In the genomic region with DNA sequence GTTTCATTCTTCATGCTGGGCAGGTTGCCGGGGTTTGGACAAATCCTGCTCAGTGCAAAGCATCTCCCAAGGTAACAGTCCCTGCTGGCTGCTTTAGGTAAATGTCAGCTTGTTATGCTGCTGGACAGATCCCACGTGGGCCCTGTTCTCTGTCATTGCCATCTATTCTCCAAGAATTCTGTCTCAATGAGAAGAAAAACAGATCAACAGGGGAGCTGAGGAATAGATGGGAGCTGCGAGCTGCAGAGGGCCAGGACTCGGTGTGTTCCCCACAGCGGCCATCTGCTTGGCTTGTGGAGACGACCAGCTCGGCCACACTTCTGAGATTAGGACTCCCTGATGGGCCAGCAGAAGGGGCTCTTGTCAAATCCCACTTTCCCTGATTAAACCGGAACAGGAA, we compare ENCODE assay signal across 24 cellular contexts.
"Had no signal": no experiment of that assay in that cellular context is flagged by ENCODE, and none has a peak within 500 bp of the region (broad histone marks: within the 10 kb centered on the region; RNA-seq: fewer than 3 reads in every experiment).

No MANE protein-coding gene starts in this region.

- H3K9me3 ChIP-seq: left ventricle myocardium inferior had no signal

- H3K9ac ChIP-seq: parathyroid adenoma had no signal

- H3K4me1 Mint-ChIP-seq: activated B cell treated with CpG ODN at 0.5 μM for 24 hours; activated CD4-positive, alpha-beta T cell treated with anti-CD3 and anti-CD28 coated beads for 36 hours; activated naive CD4-positive, alpha-beta T cell treated with anti-CD3 and anti-CD28 coated beads, Interleukin-2, amount 10 ng/mL, durations not matched to agents 7 days and 5 days; immature natural killer cell; nephron; stimulated activated memory B cell treated with anti-CD40 and anti-IgM and Interleukin-4, amounts not matched to agents 10 μg/mL and 1 μg/mL and 100 μg/mL, for 72 hours; T-cell had no signal

- H3K9me3 Mint-ChIP-seq: nephron had no signal

- H3K27ac Mint-ChIP-seq: activated B cell treated with CpG ODN at 0.5 μM for 24 hours; activated CD4-positive, alpha-beta T cell treated with anti-CD3 and anti-CD28 coated beads for 36 hours; activated naive CD4-positive, alpha-beta T cell treated with anti-CD3 and anti-CD28 coated beads, Interleukin-2, amount 10 ng/mL, durations not matched to agents 7 days and 5 days; dendritic cell treated with granulocyte-macrophage colony-stimulating factor and Interleukin-4, amounts not matched to agents 40 ng/mL and 50 ng/mL, for 4 days; immature natural killer cell; nephron; stimulated activated memory B cell treated with anti-CD40 and anti-IgM and Interleukin-4, amounts not matched to agents 10 μg/mL and 1 μg/mL and 100 μg/mL, for 72 hours; T-cell; T-helper 2 cell treated with Interferon-gamma antibody and Interleukin-4, amounts not matched to agents 5 μg/mL and 100 μg/mL, for 36 hours had no signal

- H3K4me1 ChIP-seq: foreskin keratinocyte, left ventricle myocardium inferior, parathyroid adenoma, stomach, suprapubic skin, tibial nerve had no signal

- H3K27me3 ChIP-seq: foreskin keratinocyte, stomach, suprapubic skin, tibial nerve had no signal

- H3K4me3 ChIP-seq: left ventricle myocardium inferior, stomach, suprapubic skin, tibial nerve had no signal

- H3K4me3 Mint-ChIP-seq: activated B cell treated with CpG ODN at 0.5 μM for 24 hours; activated CD4-positive, alpha-beta T cell treated with anti-CD3 and anti-CD28 coated beads for 36 hours; activated naive CD4-positive, alpha-beta T cell treated with anti-CD3 and anti-CD28 coated beads, Interleukin-2, amount 10 ng/mL, durations not matched to agents 7 days and 5 days; dendritic cell treated with granulocyte-macrophage colony-stimulating factor and Interleukin-4, amounts not matched to agents 40 ng/mL and 50 ng/mL, for 4 days; immature natural killer cell; nephron; stimulated activated memory B cell treated with anti-CD40 and anti-IgM and Interleukin-4, amounts not matched to agents 10 μg/mL and 1 μg/mL and 100 μg/mL, for 72 hours; T-cell; T-helper 2 cell treated with Interferon-gamma antibody and Interleukin-4, amounts not matched to agents 5 μg/mL and 100 μg/mL, for 36 hours had no signal

- H3K36me3 ChIP-seq: left ventricle myocardium inferior, stomach, suprapubic skin, tibial nerve had no signal

- DNase-seq: activated B cell treated with CpG ODN at 0.5 μM for 24 hours; activated CD4-positive, alpha-beta T cell treated with anti-CD3 and anti-CD28 coated beads for 36 hours; activated CD4-positive, alpha-beta T cell treated with anti-CD3 and anti-CD28 coated beads, Interleukin-2, amount 50 U/mL, for 4 hours; activated effector memory CD4-positive, alpha-beta T cell treated with Interleukin-2 at 50 U/mL for 16 hours; activated naive CD4-positive, alpha-beta T cell treated with anti-CD3 and anti-CD28 coated beads, Interleukin-2, amount 10 ng/mL, durations not matched to agents 7 days and 5 days; activated T-cell treated with anti-CD3 and anti-CD28 coated beads, Interleukin-2, amount 50 U/mL, for 48 hours; amygdala; effector CD8-positive, alpha-beta T cell; foreskin keratinocyte; immature natural killer cell; kidney glomerular epithelial cell; left ventricle myocardium inferior; nucleus accumbens; small intestine; stimulated activated CD4-positive, alpha-beta T cell treated with anti-CD3 and anti-CD28 coated beads, Interleukin-15, amount 100 ng/mL, for 24 hours; stomach; T-cell had no signal

- H3K36me3 Mint-ChIP-seq: activated naive CD4-positive, alpha-beta T cell treated with anti-CD3 and anti-CD28 coated beads, Interleukin-2, amount 10 ng/mL, durations not matched to agents 7 days and 5 days; stimulated activated memory B cell treated with anti-CD40 and anti-IgM and Interleukin-4, amounts not matched to agents 10 μg/mL and 1 μg/mL and 100 μg/mL, for 72 hours; T-cell had no signal

- H3K27me3 Mint-ChIP-seq: activated B cell treated with CpG ODN at 0.5 μM for 24 hours; activated CD4-positive, alpha-beta T cell treated with anti-CD3 and anti-CD28 coated beads for 36 hours; activated naive CD4-positive, alpha-beta T cell treated with anti-CD3 and anti-CD28 coated beads, Interleukin-2, amount 10 ng/mL, durations not matched to agents 7 days and 5 days; dendritic cell treated with granulocyte-macrophage colony-stimulating factor and Interleukin-4, amounts not matched to agents 40 ng/mL and 50 ng/mL, for 4 days; stimulated activated memory B cell treated with anti-CD40 and anti-IgM and Interleukin-4, amounts not matched to agents 10 μg/mL and 1 μg/mL and 100 μg/mL, for 72 hours; T-cell had no signal

- H3K27ac ChIP-seq: foreskin keratinocyte, left ventricle myocardium inferior, parathyroid adenoma, stomach, suprapubic skin, tibial nerve had no signal
